ENCODE assay signal across 11 cellular contexts in genomic region chr2:10405441-10405840, GRCh38. TPM values are rescaled to one million over a fixed set of nuclear protein-coding genes. Genes with fewer than 3 reads are reported as not detected.
A peak's percentile ranks its signal among the peaks of the same experiment; 100 is the strongest.
DNase-seq lines count a peak whose midpoint lies in the region; ATAC-seq and TF ChIP-seq lines count a peak whose summit lies in the region.
"Had no signal": no experiment of that assay in that cellular context is flagged by ENCODE, and none has a peak within 500 bp of the region (broad histone marks: within the 10 kb centered on the region; RNA-seq: fewer than 3 reads in every experiment).

No MANE protein-coding gene starts in this region.

- H3K27ac ChIP-seq in neuronal stem cell (replicated peaks; ENCODE audit: low read length): no peak overlapping the region

- H3K27ac Mint-ChIP-seq in immature natural killer cell: no peak overlapping the region
- H3K27ac Mint-ChIP-seq: stimulated activated naive CD8-positive, alpha-beta T cell treated with anti-CD3 and anti-CD28 coated beads, Interleukin-15, Interleukin-2, amounts not matched to agents 100 ng/mL and 50 ng/mL, for 24 hours had no signal

- no peak overlapping the region for H2BK5ac ChIP-seq in neuronal stem cell (ENCODE audit: low read length)

- no CpG with 5 or more reads among the region's 13 CpGs for WGBS in neuronal stem cell (ENCODE audit: extremely low coverage in 2 of 2, insufficient read length in 2 of 2, insufficient replicate concordance in 1 of 2), 2 donors

- peaks cover 13 to 18% (median 14%) of the 10 kb centered on the region in 3 donors for H3K27me3 Mint-ChIP-seq in immature natural killer cell (ENCODE audit: low read depth in 3 of 3)
- H3K27me3 Mint-ChIP-seq: stimulated activated naive CD8-positive, alpha-beta T cell treated with anti-CD3 and anti-CD28 coated beads, Interleukin-15, Interleukin-2, amounts not matched to agents 100 ng/mL and 50 ng/mL, for 24 hours had no signal

- no peak overlapping the region for H3K4me3 ChIP-seq in epithelial cell of proximal tubule (ENCODE audit: low read depth, low read length)
- no peak overlapping the region for H3K4me3 ChIP-seq in neuronal stem cell (ENCODE audit: low read length in 2 of 2)

- H3K79me1 ChIP-seq in neuronal stem cell (ENCODE audit: low read depth, low read length): peaks cover 3% of the 10 kb centered on the region

- H3K4me1 Mint-ChIP-seq in immature natural killer cell: peaks cover 54 to 55% of the 10 kb centered on the region in 2 donors

- no peak overlapping the region for H3K4ac ChIP-seq in neuronal stem cell (ENCODE audit: low read length)

- H3K14ac ChIP-seq in neuronal stem cell (ENCODE audit: low read length): no peak overlapping the region

- DNase-seq in AG08395 (ENCODE audit: low spot score): peak; percentile 95
- DNase-seq in NCI-H446 (lab: John Stamatoyannopoulos, UW): peak; percentile 85 to 98
- DNase-seq in epithelial cell of proximal tubule (ENCODE audit: low read depth): peak; percentile 95
- no peak for DNase-seq in neuronal stem cell (ENCODE audit: low spot score)
- DNase-seq in NCI-H524 (lab: John Stamatoyannopoulos, UW): no peak
- DNase-seq in immature natural killer cell: no peak
- DNase-seq: mesendoderm, NCI-H774 had no signal

- ATAC-seq in GM18907 (IDR thresholded peaks at IDR 0.05; ENCODE audit: unreplicated experiment) (no peak), HG03025 (IDR thresholded peaks at IDR 0.05; ENCODE audit: low FRiP score, unreplicated experiment) (no peak)

- H2BK12ac ChIP-seq in neuronal stem cell (ENCODE audit: low read length): no peak overlapping the region

- no peaks in the 10 kb centered on the region for H3K27me3 ChIP-seq in neuronal stem cell (ENCODE audit: control insufficient read depth in 3 of 3, insufficient read depth in 3 of 3, low read depth in 1 of 3, low read length in 3 of 3)

- H3K18ac ChIP-seq in neuronal stem cell (ENCODE audit: low read length): peak overlapping the region; percentile 70

- H3K4me2 ChIP-seq in neuronal stem cell (ENCODE audit: insufficient read depth, low read length, poor library complexity, severe bottlenecking): no peak overlapping the region

- no peak overlapping the region for H3K9ac ChIP-seq in neuronal stem cell (ENCODE audit: low read depth, low read length, poor library complexity)

- TF ChIP-seq CTCF in epithelial cell of proximal tubule (conservative IDR thresholded peaks at IDR 0.05; ENCODE audit: low read depth, low read length): no peak

- no peaks in the 10 kb centered on the region for H3K9me3 ChIP-seq in neuronal stem cell (replicated peaks in 1 of 2; ENCODE audit: control insufficient read depth in 2 of 2, insufficient read depth in 1 of 2, low read depth in 1 of 2, low read length in 2 of 2)

- H3K36me3 Mint-ChIP-seq in immature natural killer cell: peaks cover 4 to 9% (median 7%) of the 10 kb centered on the region in 3 donors

- no peak overlapping the region for H3K4me3 Mint-ChIP-seq in immature natural killer cell
- H3K4me3 Mint-ChIP-seq: stimulated activated naive CD8-positive, alpha-beta T cell treated with anti-CD3 and anti-CD28 coated beads, Interleukin-15, Interleukin-2, amounts not matched to agents 100 ng/mL and 50 ng/mL, for 24 hours had no signal

- peak overlapping the region; percentile 87 for H2BK120ac ChIP-seq in neuronal stem cell (ENCODE audit: low read depth, low read length)

- H4K8ac ChIP-seq in neuronal stem cell (ENCODE audit: low read depth, low read length): no peak overlapping the region

- H3K9me3 Mint-ChIP-seq in immature natural killer cell: no peaks in the 10 kb centered on the region
- H3K9me3 Mint-ChIP-seq: stimulated activated naive CD8-positive, alpha-beta T cell treated with anti-CD3 and anti-CD28 coated beads, Interleukin-15, Interleukin-2, amounts not matched to agents 100 ng/mL and 50 ng/mL, for 24 hours had no signal

- H3K36me3 ChIP-seq in neuronal stem cell (replicated peaks in 1 of 2; ENCODE audit: control insufficient read depth in 2 of 2, insufficient read depth in 2 of 2, low read length in 2 of 2): no peaks in the 10 kb centered on the region

- H2BK15ac ChIP-seq in neuronal stem cell (ENCODE audit: low read length): peak overlapping the region; percentile 66

- no peak overlapping the region for H3K23ac ChIP-seq in neuronal stem cell (ENCODE audit: low read depth, low read length, poor library complexity)

- H3K4me1 ChIP-seq in neuronal stem cell (ENCODE audit: control insufficient read depth in 2 of 2, insufficient read depth in 1 of 2, low read depth in 1 of 2, low read length in 2 of 2): peaks cover 2 to 4% of the 10 kb centered on the region in 2 donors

- no peak overlapping the region for H4K91ac ChIP-seq in neuronal stem cell (ENCODE audit: low read depth, low read length, poor library complexity)

- H2AFZ ChIP-seq in neuronal stem cell (ENCODE audit: low read length): no peak overlapping the region

- H2AK5ac ChIP-seq in neuronal stem cell (ENCODE audit: low read depth, low read length): peak overlapping the region; percentile 43

RNA-seq across cellular contexts. Expression of gene ODC1, which starts 42.7 kb away (rescaled TPM):
- 134 and 354 TPM in 2 replicates for total RNA-seq in epithelial cell of proximal tubule
- 196 TPM for polyA plus RNA-seq in neuronal stem cell (2013, experiment 1 of 2)
- polyA plus RNA-seq in neuronal stem cell (2013, experiment 2 of 2): 192 TPM
- polyA plus RNA-seq in immature natural killer cell: 10 to 100 TPM; 31.6 to 62.3 (median 59.0) TPM

Comparison
In these comparisons a context has a peak if more than half of its experiments do, and no peak if none do; other contexts are left out.
1. DNase-seq: peak in AG08395 (single experiment), NCI-H446 (2 of 2) and epithelial cell of proximal tubule (single experiment); none in neuronal stem cell (single experiment), NCI-H524 (0 of 2) and immature natural killer cell (0 of 3).